In genomic region chr16:31371619-31372484, GRCh38 we compare ENCODE assay signal across 19 cellular contexts. TPM values are rescaled to one million over a fixed set of nuclear protein-coding genes. Genes with fewer than 3 reads are reported as not detected.
A peak's percentile ranks its signal among the peaks of the same experiment; 100 is the strongest.
DNase-seq lines count a peak whose midpoint lies in the region; ATAC-seq and TF ChIP-seq lines count a peak whose summit lies in the region.
"Had no signal": no experiment of that assay in that cellular context is flagged by ENCODE, and none has a peak within 500 bp of the region (broad histone marks: within the 10 kb centered on the region; RNA-seq: fewer than 3 reads in every experiment).

No MANE protein-coding gene starts in this region.

- H3K36me3 ChIP-seq in HEK293 (ENCODE audit: control insufficient read depth in 2 of 2, insufficient read depth in 1 of 2, low read length in 2 of 2) (no peaks in the 10 kb centered on the region), neutrophil (peaks cover 84% of the 10 kb centered on the region)
- H3K36me3 ChIP-seq: BLaER1 had no signal

- DNase-seq in DMS153 (lab: John Stamatoyannopoulos, UW) = peak; percentile 20
- no peak for DNase-seq in DMS153 treated with DMSO at 0.1 percent for 48 hours (lab: John Stamatoyannopoulos, UW; ENCODE audit: unreplicated experiment)
- peak; percentile 68 for DNase-seq in cerebellum (ENCODE audit: low spot score)
- no peak for DNase-seq in NCI-H446 (lab: John Stamatoyannopoulos, UW)
- DNase-seq: CD8-positive, alpha-beta memory T cell; Kasumi-1; NCI-H1105; NCI-H1694; NCI-H226; NCI-H526; PC-3 had no signal

- no peak for TF ChIP-seq CTCF in HEK293 (tag by site-specific recombination; IDR thresholded peaks at IDR 0.05)
- no peak for TF ChIP-seq CTCF in neutrophil (IDR thresholded peaks at IDR 0.05)

- H3K27me3 ChIP-seq in neutrophil = no peaks in the 10 kb centered on the region
- H3K27me3 ChIP-seq: BLaER1 had no signal

- no peak overlapping the region for H3K4me3 ChIP-seq in HEK293 (ENCODE audit: low read depth, low read length)
- H3K4me3 ChIP-seq in neutrophil (ENCODE audit: low read depth in 1 of 2, low read length in 1 of 2) = no peak overlapping the region
- H3K4me3 ChIP-seq: BLaER1 had no signal

- H3K4me1 ChIP-seq in HEK293 (ENCODE audit: control insufficient read depth, insufficient read depth, low read length) (no peaks in the 10 kb centered on the region), neutrophil (ENCODE audit: control insufficient read depth in 1 of 2, insufficient read depth in 1 of 2, low read depth in 1 of 2, low read length in 1 of 2) (peaks cover 41 to 46% of the 10 kb centered on the region in 2 experiments)

- CTCF ChIA-PET in HEK293 (lab: Yijun Ruan, JAX) = no interaction called here

- ATAC-seq in HG03025 (IDR thresholded peaks at IDR 0.05; ENCODE audit: low FRiP score, unreplicated experiment) (no peak), HG03280 (IDR thresholded peaks at IDR 0.05; ENCODE audit: unreplicated experiment) (no peak)
- ATAC-seq: PC-3 had no signal

- POLR2A ChIA-PET in HEK293 (lab: Yijun Ruan, JAX) = no interaction called here

- H3K9me3 ChIP-seq in HEK293 (ENCODE audit: control insufficient read depth, insufficient read depth, low read depth, low read length) = no peaks in the 10 kb centered on the region
- peaks cover under 1% of the 10 kb centered on the region for H3K9me3 ChIP-seq in neutrophil

- H3K27ac ChIP-seq in HEK293 (ENCODE audit: extremely low read depth, low read depth, low read length) (no peak overlapping the region), neutrophil (peak overlapping the region; percentile 13)
- H3K27ac ChIP-seq: BLaER1 had no signal

TF ChIP-seq in HEK293, 187 proteins besides CTCF, POLR2A, EP300 and RAD21:
- TF ChIP-seq ZBTB7A (tag by site-specific recombination; IDR thresholded peaks at IDR 0.05; ENCODE audit: low read depth) = no peak
- TF ChIP-seq ZNF433 (tag by site-specific recombination; IDR thresholded peaks at IDR 0.05; ENCODE audit: low read depth) = no peak
- TF ChIP-seq SCRT2 (tag by site-specific recombination; IDR thresholded peaks at IDR 0.05) = 0 out of 2 replicates have a peak, but pooled peaks have one; percentile 27
- TF ChIP-seq ZNF112 (tag by site-specific recombination; IDR thresholded peaks at IDR 0.05) = no peak
- no peak for TF ChIP-seq YY1 (tag by site-specific recombination; IDR thresholded peaks at IDR 0.05)
- TF ChIP-seq ZNF501 (tag by site-specific recombination; IDR thresholded peaks at IDR 0.05) = no peak
- TF ChIP-seq, protein P1, sequence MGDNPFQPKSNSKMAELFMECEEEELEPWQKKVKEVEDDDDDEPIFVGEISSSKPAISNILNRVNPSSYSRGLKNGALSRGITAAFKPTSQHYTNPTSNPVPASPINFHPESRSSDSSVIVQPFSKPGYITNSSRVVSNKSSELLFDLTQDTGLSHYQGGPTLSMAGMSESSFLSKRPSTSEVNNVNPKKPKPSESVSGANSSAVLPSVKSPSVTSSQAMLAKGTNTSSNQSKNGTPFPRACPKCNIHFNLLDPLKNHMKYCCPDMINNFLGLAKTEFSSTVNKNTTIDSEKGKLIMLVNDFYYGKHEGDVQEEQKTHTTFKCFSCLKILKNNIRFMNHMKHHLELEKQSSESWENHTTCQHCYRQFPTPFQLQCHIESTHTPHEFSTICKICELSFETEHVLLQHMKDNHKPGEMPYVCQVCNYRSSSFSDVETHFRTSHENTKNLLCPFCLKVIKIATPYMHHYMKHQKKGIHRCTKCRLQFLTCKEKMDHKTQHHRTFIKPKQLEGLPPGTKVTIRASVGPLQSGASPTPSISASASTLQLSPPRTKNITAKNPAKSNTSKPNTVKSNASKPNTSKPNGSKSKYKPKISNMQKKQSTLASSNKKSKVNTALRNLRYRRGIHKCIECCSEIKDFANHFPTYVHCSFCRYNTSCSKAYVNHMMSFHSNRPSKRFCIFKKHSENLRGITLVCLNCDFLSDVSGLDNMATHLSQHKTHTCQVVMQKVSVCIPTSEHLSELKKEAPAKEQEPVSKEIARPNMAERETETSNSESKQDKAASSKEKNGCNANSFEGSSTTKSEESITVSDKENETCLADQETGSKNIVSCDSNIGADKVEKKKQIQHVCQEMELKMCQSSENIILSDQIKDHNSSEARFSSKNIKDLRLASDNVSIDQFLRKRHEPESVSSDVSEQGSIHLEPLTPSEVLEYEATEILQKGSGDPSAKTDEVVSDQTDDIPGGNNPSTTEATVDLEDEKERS (tag by site-specific recombination; IDR thresholded peaks at IDR 0.05) = no peak
- peak; percentile 12; the same call in 1 of the 2 replicates for TF ChIP-seq ZNF585B (tag by site-specific recombination; IDR thresholded peaks at IDR 0.05)
- TF ChIP-seq ZNF785 (tag by site-specific recombination; IDR thresholded peaks at IDR 0.05) = no peak

RNA-seq across cellular contexts. Expression of gene ITGAX, which starts 16.9 kb away (rescaled TPM):
- total RNA-seq in cerebellum = 1.6 TPM
- total RNA-seq: PC-3 had no signal

RNA-seq across cellular contexts. Expression of gene ITGAD, which starts 21.3 kb away (rescaled TPM):
- not detected for total RNA-seq in cerebellum
- total RNA-seq: A172; CD8-positive, alpha-beta memory T cell; H4; PC-3 had no signal

RNA-seq across cellular contexts. Expression of gene COX6A2, which starts 56.3 kb away (rescaled TPM):
- total RNA-seq in cerebellum = not detected
- total RNA-seq: A172; CD8-positive, alpha-beta memory T cell; H4; PC-3; SK-MEL-5 had no signal

Comparison
In these comparisons a context has a peak if more than half of its experiments do, and no peak if none do; other contexts are left out.
1. DNase-seq: peak in DMS153 (single experiment) and cerebellum (single experiment); none in DMS153 treated with DMSO at 0.1 percent for 48 hours (single experiment) and NCI-H446 (0 of 2).